ENCODE assay signal across 1 cellular context in the genomic region with DNA sequence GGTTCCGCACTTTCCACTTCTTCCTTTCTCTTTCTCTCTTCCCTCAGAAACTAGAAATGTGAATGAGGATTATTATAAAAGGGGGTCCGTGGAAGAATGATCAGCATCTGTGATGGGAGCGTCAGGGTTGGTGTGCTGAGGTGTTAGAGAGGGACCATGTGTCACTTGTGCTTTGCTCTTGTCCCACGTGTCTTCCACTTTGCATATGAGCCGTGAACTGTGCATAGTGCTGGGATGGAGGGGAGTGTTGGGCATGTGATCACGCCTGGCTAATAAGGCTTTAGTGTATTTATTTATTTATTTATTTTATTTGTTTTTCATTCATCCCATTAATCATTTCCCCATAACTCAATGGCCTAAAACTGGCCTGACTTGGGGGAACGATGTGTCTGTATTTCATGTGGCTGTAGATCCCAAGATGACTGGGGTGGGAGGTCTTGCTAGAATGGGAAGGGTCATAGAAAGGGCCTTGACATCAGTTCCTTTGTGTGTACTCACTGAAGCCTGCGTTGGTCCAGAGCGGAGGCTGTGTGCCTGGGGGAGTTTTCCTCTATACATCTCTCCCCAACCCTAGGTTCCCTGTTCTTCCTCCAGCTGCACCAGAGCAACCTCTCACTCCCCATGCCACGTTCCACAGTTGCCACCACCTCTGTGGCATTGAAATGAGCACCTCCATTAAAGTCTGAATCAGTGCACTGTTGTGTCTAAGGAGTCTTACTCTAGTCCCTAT.
TF ChIP-seq lines count a peak whose summit lies in the region.

No MANE protein-coding gene starts in this region.

TF ChIP-seq in HCT116, 20 proteins besides CTCF, POLR2A, EP300 and RAD21:
- TF ChIP-seq POLR2AphosphoS5 (IDR thresholded peaks at IDR 0.05; ENCODE audit: low read depth, low read length) = no peak
- no peak for TF ChIP-seq SIN3A (IDR thresholded peaks at IDR 0.05; ENCODE audit: low read depth)
- no peak for TF ChIP-seq SP1 (IDR thresholded peaks at IDR 0.05; ENCODE audit: low read depth)
- TF ChIP-seq EZH2phosphoT487 (IDR thresholded peaks at IDR 0.05; ENCODE audit: borderline replicate concordance) = no peak
- no peak for TF ChIP-seq YY1 (IDR thresholded peaks at IDR 0.05; ENCODE audit: extremely low read depth, insufficient replicate concordance, low read depth, low read length)
- no peak for TF ChIP-seq CEBPB (IDR thresholded peaks at IDR 0.05; ENCODE audit: low read depth)
- TF ChIP-seq MAX (IDR thresholded peaks at IDR 0.05) = no peak
- no peak for TF ChIP-seq EGR1 (IDR thresholded peaks at IDR 0.05; ENCODE audit: low read depth)
- TF ChIP-seq SRF (IDR thresholded peaks at IDR 0.05; ENCODE audit: low read depth) = no peak
- TF ChIP-seq EZH2 (IDR thresholded peaks at IDR 0.05) = no peak
- no peak for TF ChIP-seq TCF7L2 (IDR thresholded peaks at IDR 0.05; ENCODE audit: borderline replicate concordance, extremely low read depth, insufficient read depth, insufficient read length)
